Comparison of ENCODE assay signal across 8 cellular contexts in the genomic region with DNA sequence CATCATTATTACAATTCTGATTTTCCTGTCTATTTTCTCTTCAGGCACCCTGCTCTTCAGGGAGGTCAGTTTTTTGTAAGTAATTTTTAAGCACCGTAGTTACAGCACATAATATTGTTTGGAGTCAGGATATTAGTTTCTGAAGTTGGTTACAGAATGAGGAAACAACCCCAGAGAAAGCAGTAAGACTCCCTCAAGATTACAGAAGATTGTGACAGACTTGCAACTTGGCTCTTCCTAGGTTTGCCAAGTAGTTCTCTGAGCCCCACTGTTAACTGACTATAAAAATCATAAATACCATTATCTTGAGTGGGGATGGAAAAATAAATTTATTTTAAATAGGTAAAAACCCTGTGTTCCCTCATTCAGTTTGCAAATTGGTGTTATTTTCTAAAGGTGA. TPM values are rescaled to one million over a fixed set of nuclear protein-coding genes. Genes with fewer than 3 reads are reported as not detected.
DNase-seq lines count a peak whose midpoint lies in the region; ATAC-seq, FAIRE-seq and TF ChIP-seq lines count a peak whose summit lies in the region.

No MANE protein-coding gene starts in this region.

- H3K27ac Mint-ChIP-seq in natural killer cell: peak overlapping the region; percentile 77 to 87

- no peaks in the 10 kb centered on the region for H3K4me1 ChIP-seq in colonic mucosa

- H3K4me3 ChIP-seq in colonic mucosa: peak overlapping the region; percentile 74

- H3K4me3 Mint-ChIP-seq in natural killer cell: peak overlapping the region; percentile 84

- no peak for ATAC-seq in natural killer cell

- H3K27me3 ChIP-seq in colonic mucosa: no peaks in the 10 kb centered on the region

- H3K9me3 Mint-ChIP-seq in natural killer cell: no peaks in the 10 kb centered on the region

- DNase-seq in CD1c-positive myeloid dendritic cell (ENCODE audit: extremely low spot score) (peak; percentile 73), MV-4-11 (lab: John Stamatoyannopoulos, UW) (peak; percentile 79), colonic mucosa (no peak), natural killer cell (no peak), DMS79 (lab: John Stamatoyannopoulos, UW) (no peak), AG08395 (ENCODE audit: low spot score) (no peak), midbrain (lab: John Stamatoyannopoulos, UW) (no peak), GM12891 (ENCODE audit: insufficient read length, low spot score) (no peak)

- no peak for TF ChIP-seq POLR2A in GM12891 (IDR thresholded peaks at IDR 0.05; ENCODE audit: low read depth, low read length)

- no peak overlapping the region for H3K27ac ChIP-seq in colonic mucosa

- intact Hi-C loops in colonic mucosa (cut with DNase I): loop anchor here (10.0 kb wide), 1 partner anchor 171 kb away; a partner anchor contains a TSS
- intact Hi-C loops in natural killer cell (cut with micrococcal nuclease): no loop called here

- no peak for FAIRE-seq in GM12891 (lab: Jason Lieb, UNC)

- peak overlapping the region; percentile 76 to 86 for H3K9ac ChIP-seq in colonic mucosa (ENCODE audit: low read depth in 2 of 2, low read length in 2 of 2)

- TF ChIP-seq CTCF in colonic mucosa (IDR thresholded peaks at IDR 0.05) (no peak), natural killer cell (IDR thresholded peaks at IDR 0.05) (no peak)

- peaks cover 72 to 74% of the 10 kb centered on the region in 2 donors for H3K4me1 Mint-ChIP-seq in natural killer cell

- H3K36me3 ChIP-seq in colonic mucosa: no peaks in the 10 kb centered on the region

- peaks cover 8% of the 10 kb centered on the region for H3K36me3 Mint-ChIP-seq in natural killer cell

- no peaks in the 10 kb centered on the region for H3K9me3 ChIP-seq in colonic mucosa

- no peaks in the 10 kb centered on the region for H3K27me3 Mint-ChIP-seq in natural killer cell (ENCODE audit: low read depth in 2 of 2)

TF ChIP-seq in GM12891, 5 proteins besides CTCF, POLR2A, EP300 and RAD21:
- TF ChIP-seq POU2F2 (IDR thresholded peaks at IDR 0.05; ENCODE audit: low read depth, low read length) (no peak), TAF1 (IDR thresholded peaks at IDR 0.05; ENCODE audit: low read depth, low read length) (no peak), SPI1 (IDR thresholded peaks at IDR 0.05; ENCODE audit: low read depth, low read length) (no peak), PAX5 (IDR thresholded peaks at IDR 0.05; ENCODE audit: insufficient read depth, low read length, severe bottlenecking) (no peak), POLR2AphosphoS5 (IDR thresholded peaks at IDR 0.05; ENCODE audit: low read depth, low read length) (no peak)
TF ChIP-seq in GM12891: peak in this region for 0.

RNA-seq across cellular contexts. Expression of a gene that starts 1.0 kb away (rescaled TPM):
- 10 to 100 TPM; 47.5 to 71.6 TPM for total RNA-seq in colonic mucosa
- total RNA-seq in natural killer cell: 10 to 100 TPM; 36.2 to 57.4 (median 52.4) TPM
- polyA plus RNA-seq in GM12891 (2012; ENCODE audit: low read depth, missing spikeins): 15.6 TPM

Comparison
In these comparisons a context has a peak if more than half of its experiments do, and no peak if none do; other contexts are left out.
1. DNase-seq: peak in CD1c-positive myeloid dendritic cell (single experiment) and MV-4-11 (single experiment); none in colonic mucosa (single experiment), natural killer cell (single experiment), DMS79 (single experiment), AG08395 (single experiment), midbrain (single experiment) and GM12891 (single experiment).